In the genomic region with DNA sequence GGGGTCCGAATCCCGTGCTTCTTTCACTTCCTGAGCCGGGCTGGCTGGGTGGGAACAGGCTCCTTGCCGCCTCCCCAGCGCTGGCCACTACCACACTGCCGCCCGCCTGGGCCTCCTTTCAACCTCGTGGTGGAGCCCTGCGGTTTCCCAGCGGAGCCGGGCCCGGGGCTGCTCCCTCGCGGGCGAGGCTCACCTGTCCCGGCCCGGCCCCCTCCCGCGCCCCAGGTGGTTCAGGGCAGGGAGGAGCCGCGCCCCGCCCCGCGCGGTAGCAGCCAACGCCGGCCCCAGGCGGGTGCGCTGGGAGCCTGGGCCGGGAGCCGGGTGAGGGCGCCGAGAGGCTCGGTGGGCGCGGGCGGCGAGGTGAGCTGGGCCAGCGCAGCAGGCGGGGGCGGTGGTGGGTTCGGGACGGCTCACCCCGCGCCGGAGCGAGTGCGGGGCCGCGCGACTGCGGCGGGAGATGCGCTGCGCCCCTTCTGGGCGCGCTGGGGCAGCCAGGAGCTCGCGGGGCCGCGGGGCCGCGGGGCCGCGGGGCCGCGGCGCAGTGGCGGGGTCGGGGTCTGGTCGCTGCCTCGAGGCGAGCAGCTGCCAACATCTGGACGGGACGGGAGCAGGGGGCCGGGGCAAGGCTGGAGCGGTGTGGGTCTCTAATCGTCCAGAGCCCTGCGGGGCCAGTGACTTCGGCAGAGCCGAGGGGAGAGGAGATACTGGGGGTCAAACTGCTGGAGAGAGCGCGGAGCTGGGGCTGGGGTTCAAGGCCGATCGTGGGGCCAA, we compare ENCODE assay signal across 8 cellular contexts. TPM values are rescaled to one million over a fixed set of nuclear protein-coding genes. Genes with fewer than 3 reads are reported as not detected.
A peak's percentile ranks its signal among the peaks of the same experiment; 100 is the strongest.
DNase-seq lines count a peak whose midpoint lies in the region; ATAC-seq, FAIRE-seq and TF ChIP-seq lines count a peak whose summit lies in the region.

A gene with protein sequence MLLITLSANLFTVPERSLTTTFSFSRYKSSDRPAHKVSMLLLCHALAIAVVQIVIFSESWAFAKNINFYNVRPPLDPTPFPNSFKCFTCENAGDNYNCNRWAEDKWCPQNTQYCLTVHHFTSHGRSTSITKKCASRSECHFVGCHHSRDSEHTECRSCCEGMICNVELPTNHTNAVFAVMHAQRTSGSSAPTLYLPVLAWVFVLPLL (plus strand): TSS at position 258 of the 771 bp plus-strand sequence. CDS start 92,250 bp downstream, outside the sequence.

- 7% methylated on average over 62 of the region's 85 CpGs for WGBS in K562 (ENCODE audit: insufficient coverage, low coverage, missing lambda C conversion rate)
- 2 to 20% (median 5%) methylated on average over 2 to 85 of the region's 85 CpGs for WGBS in adrenal gland, 4 donors

- POLR2A ChIA-PET in K562 (lab: Yijun Ruan, JAX) = interaction anchor here (0.6 kb wide), 1 partner anchor 43 kb away, joined by 3 read pairs; no protein-coding TSS in a partner anchor

- 0 out of 2 replicates have a peak within 1 kb of the TSS, but pooled peaks have one; percentile 4 for H2AFZ ChIP-seq in KMS-11 (ENCODE audit: low read depth)
- H2AFZ ChIP-seq in K562 (ENCODE audit: low read depth, low read length) = no peak within 1 kb of the TSS

- DNase-seq in NCI-H2227 (lab: John Stamatoyannopoulos, UW; ENCODE audit: unreplicated experiment) (peak; percentile 50), NCI-H2227 treated with DMSO at 0.1 percent for 48 hours (lab: John Stamatoyannopoulos, UW) (no peak), K562 (ENCODE audit: extremely low read depth in 1 of 4, low spot score in 3 of 4) (peak in 2 of 4 experiments; percentile 38 to 40), mucosa of gallbladder (ENCODE audit: low spot score) (peak; percentile 71), medulla oblongata (ENCODE audit: extremely low spot score) (no peak), adrenal gland (no peak)

- H3K4me3 ChIP-seq in KMS-11 (IDR thresholded peaks at IDR 0.05; ENCODE audit: insufficient read depth, low read depth, low read length) = no peak within 1 kb of the TSS
- no peak within 1 kb of the TSS for H3K4me3 ChIP-seq in K562
- H3K4me3 ChIP-seq in adrenal gland = peak within 1 kb of the TSS in 1 of 4 donors; percentile 53

- CTCF ChIA-PET in K562 (lab: Yijun Ruan, JAX; ENCODE audit: low intra/inter-chr PET ratio) = no interaction called here

- no peak for FAIRE-seq in K562 (lab: Jason Lieb, UNC)

- intact Hi-C loops in K562 (cut with micrococcal nuclease) (loop anchor here (5.0 kb wide), 1 partner anchor 274 kb away; no protein-coding TSS in a partner anchor), adrenal gland (cut with DNase I) (no loop called here)

- no peak for TF ChIP-seq CTCF in KMS-11 (conservative IDR thresholded peaks at IDR 0.05; ENCODE audit: low read depth, low read length)
- TF ChIP-seq CTCF in K562 (IDR thresholded peaks at IDR 0.05 in 2 of 3, conservative IDR thresholded peaks at IDR 0.05 in 1 of 3; ENCODE audit: insufficient read depth in 2 of 3, low read depth in 1 of 3, low read length in 3 of 3) = no peak
- no peak for TF ChIP-seq CTCF in adrenal gland (IDR thresholded peaks at IDR 0.05)

- BruUV-seq in K562 (replicated peaks; lab: Mats Ljungman, UMichigan) = no TSS peak

- TF ChIP-seq POLR2A in K562 (conservative IDR thresholded peaks at IDR 0.05) (no peak), adrenal gland (IDR thresholded peaks at IDR 0.05) (no peak)

- no peaks in the 10 kb centered on the region for H3K9me3 ChIP-seq in K562 (replicated peaks; ENCODE audit: control insufficient read depth, insufficient read depth, low read depth, low read length)
- no peaks in the 10 kb centered on the region for H3K9me3 ChIP-seq in adrenal gland (replicated peaks in 1 of 3)

- H3K27me3 ChIP-seq in KMS-11 (ENCODE audit: insufficient read depth, low read depth) = no peaks in the 10 kb centered on the region
- H3K27me3 ChIP-seq in K562 (ENCODE audit: control insufficient read depth in 2 of 2, insufficient read depth in 2 of 2, low read length in 2 of 2) = peaks cover 5 to 31% of the 10 kb centered on the region in 2 experiments; a peak in 4 of 5 replicates
- peaks cover 35% of the 10 kb centered on the region for H3K27me3 ChIP-seq in adrenal gland

- H3K9ac ChIP-seq in KMS-11 (no peak within 1 kb of the TSS), K562 (ENCODE audit: insufficient read depth in 1 of 2, low read depth in 2 of 2, low read length in 2 of 2) (no peak within 1 kb of the TSS)

- no peak within 1 kb of the TSS for H3K4me2 ChIP-seq in KMS-11
- H3K4me2 ChIP-seq in K562 (ENCODE audit: insufficient read depth, low read length) = no peak within 1 kb of the TSS

- in situ Hi-C loops in K562 (cut with MboI) = no loop called here

- no peaks in the 10 kb centered on the region for H3K36me3 ChIP-seq in KMS-11 (ENCODE audit: insufficient read depth)
- no peaks in the 10 kb centered on the region for H3K36me3 ChIP-seq in K562 (ENCODE audit: control insufficient read depth, insufficient read depth, low read length)
- no peaks in the 10 kb centered on the region for H3K36me3 ChIP-seq in adrenal gland (replicated peaks in 1 of 2)

- H3K27ac ChIP-seq in KMS-11 (no peak within 1 kb of the TSS), K562 (ENCODE audit: extremely low read depth, low read depth, low read length) (no peak within 1 kb of the TSS), adrenal gland (no peak within 1 kb of the TSS)

- H4K20me1 ChIP-seq in KMS-11 (ENCODE audit: insufficient read depth) (no peaks in the 10 kb centered on the region), K562 (replicated peaks; ENCODE audit: control insufficient read depth, insufficient read depth, low read length) (no peaks in the 10 kb centered on the region)

- no peaks in the 10 kb centered on the region for H3K9me1 ChIP-seq in K562 (ENCODE audit: control insufficient read depth, insufficient read depth, low read length)

- H3K4me1 ChIP-seq in KMS-11 (ENCODE audit: low read depth, poor library complexity, severe bottlenecking) = no peaks in the 10 kb centered on the region
- H3K4me1 ChIP-seq in K562 (replicated peaks in 1 of 2; ENCODE audit: control insufficient read depth in 2 of 2, insufficient read depth in 2 of 2, low read length in 2 of 2) = peaks cover 0 to 10% of the 10 kb centered on the region in 2 experiments; a peak in 1 of 5 replicates
- no peaks in the 10 kb centered on the region for H3K4me1 ChIP-seq in adrenal gland (replicated peaks in 1 of 2)

- H3K79me2 ChIP-seq in KMS-11 (ENCODE audit: insufficient read depth, low read depth) = no peaks in the 10 kb centered on the region
- H3K79me2 ChIP-seq in K562 (ENCODE audit: control insufficient read depth, insufficient read depth, low read length) = no peaks in the 10 kb centered on the region

- no peak for TF ChIP-seq EP300 in K562 (IDR thresholded peaks at IDR 0.05; ENCODE audit: low read length)

- TF ChIP-seq RAD21 in K562 (CRISPR knock-in tag; conservative IDR thresholded peaks at IDR 0.05 in 1 of 2, IDR thresholded peaks at IDR 0.05 in 1 of 2) = no peak

- peak; percentile 75 for ATAC-seq in GM21717 (IDR thresholded peaks at IDR 0.05; ENCODE audit: unreplicated experiment)
- ATAC-seq in K562 = peak; percentile 24

TF ChIP-seq in K562, 482 proteins besides CTCF, POLR2A, EP300 and RAD21 (continues in another document):
- no peak for TF ChIP-seq SAFB (IDR thresholded peaks at IDR 0.05; ENCODE audit: borderline replicate concordance, low read depth, low read length)
- TF ChIP-seq RBM22 (IDR thresholded peaks at IDR 0.05; ENCODE audit: low read depth, low read length, poor library complexity, severe bottlenecking) = no peak
- TF ChIP-seq ZNF253 (CRISPR knock-in tag; conservative IDR thresholded peaks at IDR 0.05) = no peak
- no peak for TF ChIP-seq ARID3B (CRISPR knock-in tag; IDR thresholded peaks at IDR 0.05; ENCODE audit: borderline replicate concordance)
- no peak for TF ChIP-seq EZH2 (IDR thresholded peaks at IDR 0.05; ENCODE audit: borderline replicate concordance, low read depth, low read length)

RNA-seq across cellular contexts. Expression of the gene that starts here (rescaled TPM):
- total RNA-seq in K562 (2011; cell fraction: chromatin; rRNA removed; ENCODE audit: low replicate concordance) = not detected in 2 replicates
- total RNA-seq in K562 (2011; cell fraction: nucleolus; rRNA removed) = not detected in 2 replicates
- not detected in 2 replicates for total RNA-seq in K562 (2011; cell fraction: nucleoplasm; rRNA removed)
- total RNA-seq in K562 (2014; rRNA removed) (not detected in 2 replicates), K562 (2014; rRNA removed; fragmentation: Illumina TruSeq; extraction: Trizol) (not detected in 2 replicates), K562 (2015; rRNA removed; fragmentation: Illumina TruSeq; extraction: Trizol) (not detected in 2 replicates), K562 (2021) (not detected in 2 replicates), mucosa of gallbladder (98.5 TPM), adrenal gland (under 1 TPM in 6 of 8 donors, not detected in 2; 0.22 to 0.55 (median 0.50) TPM)
- polyA plus RNA-seq in K562 (2011; rRNA removed) (not detected in 2 replicates), K562 (2014; fragmentation: Illumina TruSeq; extraction: Trizol) (not detected in 2 replicates), K562 (2014; fragmentation: Nextera tagmentation; extraction: Ambion mirVana) (not detected), K562 (2014; rRNA removed) (not detected in 2 replicates), adrenal gland (under 1 TPM; 0.15 to 0.98 (median 0.80) TPM)
- polyA plus RNA-seq in K562 (2011; cell fraction: cytosol; rRNA removed) = not detected in 2 replicates
- not detected in 2 replicates for polyA plus RNA-seq in K562 (2011; cell fraction: nucleus; rRNA removed)
- polyA plus RNA-seq in K562 (2012) = not detected in 2 replicates
- not detected in 2 replicates for polyA minus RNA-seq in K562 (2011; rRNA and poly(A)+ RNA removed)
- not detected in 2 replicates for polyA minus RNA-seq in K562 (2011; cell fraction: cytosol; rRNA and poly(A)+ RNA removed)
- not detected in 2 replicates for polyA minus RNA-seq in K562 (2011; cell fraction: nucleus; rRNA and poly(A)+ RNA removed)

Comparison
In these comparisons a context has a peak if more than half of its experiments do, and no peak if none do; other contexts are left out.
1. RNA of the gene that starts here (total RNA-seq): 98.5 TPM in mucosa of gallbladder (single experiment); 0.22 to 0.55 TPM in adrenal gland and not detected in K562; every median in the first group is over 10 times any median in the second.
2. DNase-seq: peak in NCI-H2227 (single experiment) and mucosa of gallbladder (single experiment); none in NCI-H2227 treated with DMSO at 0.1 percent for 48 hours (single experiment), medulla oblongata (single experiment) and adrenal gland (0 of 7).
3. Peak in ATAC-seq in K562; RNA of the gene not detected or under 1 TPM.